In genomic region chr2:207511851-207512250, GRCh38 we compare ENCODE assay signal across 1 cellular context.
TF ChIP-seq lines count a peak whose summit lies in the region.

No MANE protein-coding gene starts in this region.

TF ChIP-seq in IMR-90, 13 proteins besides CTCF, POLR2A, EP300 and RAD21:
- TF ChIP-seq SMC3 (IDR thresholded peaks at IDR 0.05; ENCODE audit: low read depth, low read length) (no peak), RFX5 (IDR thresholded peaks at IDR 0.05; ENCODE audit: low read depth, low read length) (no peak), NFE2L2 (IDR thresholded peaks at IDR 0.05; ENCODE audit: low read depth, low read length) (no peak), CEBPB (IDR thresholded peaks at IDR 0.05; ENCODE audit: low read depth, low read length) (no peak), USF2 (IDR thresholded peaks at IDR 0.05; ENCODE audit: low read depth, low read length) (no peak), BHLHE40 (IDR thresholded peaks at IDR 0.05; ENCODE audit: low read depth, low read length) (no peak), MAFK (IDR thresholded peaks at IDR 0.05; ENCODE audit: low read depth, low read length) (no peak), RCOR1 (IDR thresholded peaks at IDR 0.05; ENCODE audit: insufficient replicate concordance, low read length) (no peak), FOS (IDR thresholded peaks at IDR 0.05; ENCODE audit: low read depth, low read length) (no peak), MAZ (IDR thresholded peaks at IDR 0.05; ENCODE audit: borderline replicate concordance, low read depth, low read length) (no peak), MXI1 (IDR thresholded peaks at IDR 0.05; ENCODE audit: borderline replicate concordance, low read depth, low read length) (no peak), CHD1 (IDR thresholded peaks at IDR 0.05; ENCODE audit: low read depth, low read length) (no peak)
- TF ChIP-seq, protein P1, sequence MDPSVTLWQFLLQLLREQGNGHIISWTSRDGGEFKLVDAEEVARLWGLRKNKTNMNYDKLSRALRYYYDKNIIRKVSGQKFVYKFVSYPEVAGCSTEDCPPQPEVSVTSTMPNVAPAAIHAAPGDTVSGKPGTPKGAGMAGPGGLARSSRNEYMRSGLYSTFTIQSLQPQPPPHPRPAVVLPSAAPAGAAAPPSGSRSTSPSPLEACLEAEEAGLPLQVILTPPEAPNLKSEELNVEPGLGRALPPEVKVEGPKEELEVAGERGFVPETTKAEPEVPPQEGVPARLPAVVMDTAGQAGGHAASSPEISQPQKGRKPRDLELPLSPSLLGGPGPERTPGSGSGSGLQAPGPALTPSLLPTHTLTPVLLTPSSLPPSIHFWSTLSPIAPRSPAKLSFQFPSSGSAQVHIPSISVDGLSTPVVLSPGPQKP (IDR thresholded peaks at IDR 0.05; ENCODE audit: borderline replicate concordance, low read depth, low read length), result no peak
